ENCODE assay signal across 1 cellular context in the genomic region with DNA sequence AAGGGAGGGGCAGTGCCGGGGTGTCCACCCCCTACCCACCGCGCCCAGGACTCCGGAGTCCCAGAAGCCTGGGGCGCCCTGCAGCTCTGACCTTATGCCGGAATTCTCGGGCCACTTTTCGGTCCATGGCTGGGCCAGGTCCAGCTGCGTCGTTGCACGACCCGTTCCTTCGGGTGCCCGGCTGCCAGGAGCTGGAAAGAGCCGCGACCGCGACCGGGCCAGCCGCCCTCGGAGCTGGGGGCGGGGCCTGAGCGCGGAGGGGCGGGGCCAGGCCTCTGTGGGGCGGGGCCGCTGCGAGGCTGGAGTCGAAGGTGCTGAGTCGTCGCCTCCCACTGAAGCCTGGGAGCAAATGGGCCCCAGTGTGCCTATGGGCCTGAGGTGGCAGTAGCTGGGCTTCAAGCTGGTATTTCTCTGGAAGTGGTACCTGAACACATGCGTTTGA.
TF ChIP-seq lines count a peak whose summit lies in the region.

A gene (minus strand): TSS at position 236 of the 442 bp plus-strand sequence. CDS start 109 bp downstream, at position 127.

TF ChIP-seq in HepG2, 621 proteins besides CTCF, POLR2A, EP300 and RAD21 (continued from another document):
- TF ChIP-seq, protein P1, sequence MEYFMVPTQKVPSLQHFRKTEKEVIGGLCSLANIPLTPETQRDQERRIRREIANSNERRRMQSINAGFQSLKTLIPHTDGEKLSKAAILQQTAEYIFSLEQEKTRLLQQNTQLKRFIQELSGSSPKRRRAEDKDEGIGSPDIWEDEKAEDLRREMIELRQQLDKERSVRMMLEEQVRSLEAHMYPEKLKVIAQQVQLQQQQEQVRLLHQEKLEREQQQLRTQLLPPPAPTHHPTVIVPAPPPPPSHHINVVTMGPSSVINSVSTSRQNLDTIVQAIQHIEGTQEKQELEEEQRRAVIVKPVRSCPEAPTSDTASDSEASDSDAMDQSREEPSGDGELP (IDR thresholded peaks at IDR 0.05; ENCODE audit: borderline replicate concordance, low read depth), result no peak
